1 cellular context compared by ENCODE assay signal in genomic region chr1:109541102-109541501, GRCh38.
TF ChIP-seq lines count a peak whose summit lies in the region.

No MANE protein-coding gene starts in this region.

TF ChIP-seq in neural cell, 6 proteins besides CTCF, POLR2A, EP300 and RAD21 (continued from another document):
- TF ChIP-seq REST (IDR thresholded peaks at IDR 0.05; ENCODE audit: borderline replicate concordance): no peak
